22 cellular contexts compared by ENCODE assay signal in genomic region chr3:128707935-128708494, GRCh38. TPM values are rescaled to one million over a fixed set of nuclear protein-coding genes. Genes with fewer than 3 reads are reported as not detected.
DNase-seq lines count a peak whose midpoint lies in the region; ATAC-seq and TF ChIP-seq lines count a peak whose summit lies in the region.
"Had no signal": no experiment of that assay in that cellular context is flagged by ENCODE, and none has a peak within 500 bp of the region (broad histone marks: within the 10 kb centered on the region; RNA-seq: fewer than 3 reads in every experiment).

No MANE protein-coding gene starts in this region.

- H3K36me3 Mint-ChIP-seq in activated T-cell treated with anti-CD3 and anti-CD28 coated beads, Interleukin-2, amount 50 U/mL, for 4 hours (ENCODE audit: insufficient read depth), result no peaks in the 10 kb centered on the region
- H3K36me3 Mint-ChIP-seq: CD14-positive monocyte had no signal

- no peaks in the 10 kb centered on the region for H3K4me1 Mint-ChIP-seq in activated T-cell treated with anti-CD3 and anti-CD28 coated beads, Interleukin-2, amount 50 U/mL, for 4 hours (ENCODE audit: low read depth)

- DNase-seq in NCI-H446 treated with DMSO at 0.1 percent for 48 hours (lab: John Stamatoyannopoulos, UW) (peak; percentile 14), NCI-H446 (lab: John Stamatoyannopoulos, UW) (no peak), PC-9 (peak in 1 of 2 experiments; percentile 43), left lobe of liver (ENCODE audit: low spot score) (no peak), cortex of kidney (lab: John Stamatoyannopoulos, UW) (no peak)
- no peak for DNase-seq in activated naive CD4-positive, alpha-beta T cell (lab: John Stamatoyannopoulos, UW)
- no peak for DNase-seq in activated T-cell treated with anti-CD3 and anti-CD28 coated beads, Interleukin-2, amount 50 U/mL, for 4 hours
- DNase-seq: 8988T, COR-L47, DMS 273 treated with DMSO at 0.1 percent for 48 hours, GDM1, HCEC 1CT, NCI-H1417 treated with DMSO at 0.1 percent for 48 hours, NCI-H2029, NCI-H524, NCI-H82, OCI-M1, SIG-M5 had no signal

- H3K4me2 ChIP-seq in PC-9, result peak overlapping the region; percentile 2; the same call in 1 of the 2 replicates
- H3K4me2 ChIP-seq: GM23338, KMS-11 had no signal

- H3K27ac ChIP-seq in PC-9 (no peak overlapping the region), skeletal muscle tissue (ENCODE audit: low read depth, low read length) (peak overlapping the region; percentile 76)
- H3K27ac ChIP-seq: KMS-11 had no signal

- no peak for TF ChIP-seq CTCF in PC-9 (conservative IDR thresholded peaks at IDR 0.05)

- H3K9me3 Mint-ChIP-seq in activated T-cell treated with anti-CD3 and anti-CD28 coated beads, Interleukin-2, amount 50 U/mL, for 4 hours, result no peaks in the 10 kb centered on the region
- H3K9me3 Mint-ChIP-seq: GM23338 had no signal

- intact Hi-C loops in PC-9 (cut with micrococcal nuclease; ENCODE audit: unreplicated experiment), result no loop called here

- peaks cover 13% of the 10 kb centered on the region; the same call in 1 of the 2 replicates for H3F3A ChIP-seq in PC-9 (ENCODE audit: insufficient read depth, low read depth)

- no peak overlapping the region for H2AFZ ChIP-seq in PC-9
- H2AFZ ChIP-seq: GM23338 had no signal

- CTCF ChIA-PET in PC-9 (lab: Charles Lee), result no interaction called here

- H3K4me3 Mint-ChIP-seq in activated T-cell treated with anti-CD3 and anti-CD28 coated beads, Interleukin-2, amount 50 U/mL, for 4 hours, result no peak overlapping the region
- H3K4me3 Mint-ChIP-seq: CD14-positive monocyte, GM23338 had no signal

- ATAC-seq in left lobe of liver, result peak; percentile 86
- no peak for ATAC-seq in activated T-cell treated with anti-CD3 and anti-CD28 coated beads, Interleukin-2, amount 50 U/mL, for 4 hours
- ATAC-seq: GM23338 had no signal

- H3K9me2 ChIP-seq in PC-9 (ENCODE audit: insufficient read depth), result no peaks in the 10 kb centered on the region

- POLR2A ChIA-PET in PC-9 (lab: Charles Lee; ENCODE audit: unreplicated experiment), result no interaction called here

- H3K27me3 Mint-ChIP-seq in activated T-cell treated with anti-CD3 and anti-CD28 coated beads, Interleukin-2, amount 50 U/mL, for 4 hours (ENCODE audit: low read depth), result no peaks in the 10 kb centered on the region

- H3K4me1 ChIP-seq in PC-9 (replicated peaks; ENCODE audit: insufficient read depth) (peaks cover 40% of the 10 kb centered on the region), skeletal muscle tissue (ENCODE audit: control insufficient read depth in 3 of 3, insufficient read depth in 3 of 3, low read length in 3 of 3) (peaks cover 12 to 17% (median 15%) of the 10 kb centered on the region in 3 donors)

- H3K4me3 ChIP-seq in PC-9 (no peak overlapping the region), skeletal muscle tissue (ENCODE audit: low read length in 3 of 3) (no peak overlapping the region)
- H3K4me3 ChIP-seq: GM23338 had no signal

- no peaks in the 10 kb centered on the region for H4K20me1 ChIP-seq in PC-9 (ENCODE audit: insufficient read depth)

- no TSS peak for BruUV-seq in PC-9 (replicated peaks; lab: Mats Ljungman, UMichigan)

- H3K9me3 ChIP-seq in PC-9 (ENCODE audit: insufficient read depth, low read depth) (no peaks in the 10 kb centered on the region), skeletal muscle tissue (ENCODE audit: control insufficient read depth in 3 of 3, low read length in 3 of 3) (no peaks in the 10 kb centered on the region)

- H3K27me3 ChIP-seq in PC-9 (ENCODE audit: insufficient read depth, low read depth), result no peaks in the 10 kb centered on the region
- H3K27me3 ChIP-seq in skeletal muscle tissue (ENCODE audit: control insufficient read depth in 3 of 3, insufficient read depth in 3 of 3, low read length in 3 of 3), result no peaks in the 10 kb centered on the region

- no peaks in the 10 kb centered on the region for H3K79me2 ChIP-seq in PC-9 (ENCODE audit: low read depth)

- no peaks in the 10 kb centered on the region for H3K36me3 ChIP-seq in PC-9 (ENCODE audit: low read depth)
- H3K36me3 ChIP-seq in skeletal muscle tissue (ENCODE audit: control insufficient read depth in 3 of 3, insufficient read depth in 3 of 3, low read length in 3 of 3), result no peaks in the 10 kb centered on the region

- no peak overlapping the region for H3K9ac ChIP-seq in skeletal muscle tissue (ENCODE audit: low read depth in 1 of 3, low read length in 3 of 3)
- H3K9ac ChIP-seq: KMS-11 had no signal

RNA-seq across cellular contexts. Expression of gene RAB7A, which starts 18.0 kb away (rescaled TPM):
- total RNA-seq in PC-9 (2021) (197 and 319 TPM in 2 replicates), left lobe of liver (103 TPM), skeletal muscle tissue (37.1 TPM)
- 100 to 1,000 TPM; 358 to 449 (median 407) TPM for total RNA-seq in activated T-cell treated with anti-CD3 and anti-CD28 coated beads, Interleukin-2, amount 50 U/mL, for 4 hours

RNA-seq across cellular contexts. Expression of gene RPN1, which starts 57.4 kb away (rescaled TPM):
- total RNA-seq in PC-9 (2021), result 185 and 191 TPM in 2 replicates
- 198 TPM for total RNA-seq in left lobe of liver
- 159 TPM for total RNA-seq in skeletal muscle tissue
- 100 to 1,000 TPM; 189 to 209 (median 195) TPM for total RNA-seq in activated T-cell treated with anti-CD3 and anti-CD28 coated beads, Interleukin-2, amount 50 U/mL, for 4 hours
